Comparison of ENCODE assay signal across 1 cellular context in genomic region chr7:51006483-51007235, GRCh38.
TF ChIP-seq lines count a peak whose summit lies in the region.

No MANE protein-coding gene starts in this region.

TF ChIP-seq in SK-N-SH treated with all-trans-retinoic acid at 6 μM for 48 hours, 23 proteins besides CTCF, POLR2A, EP300 and RAD21 (continued from another document):
- no peak for TF ChIP-seq TSHZ2 (CRISPR knock-in tag; IDR thresholded peaks at IDR 0.05)
- TF ChIP-seq ZFP30 (CRISPR knock-in tag; IDR thresholded peaks at IDR 0.05) = no peak
TF ChIP-seq in SK-N-SH treated with all-trans-retinoic acid at 6 μM for 48 hours: peak in this region for 0.
